In the genomic region with DNA sequence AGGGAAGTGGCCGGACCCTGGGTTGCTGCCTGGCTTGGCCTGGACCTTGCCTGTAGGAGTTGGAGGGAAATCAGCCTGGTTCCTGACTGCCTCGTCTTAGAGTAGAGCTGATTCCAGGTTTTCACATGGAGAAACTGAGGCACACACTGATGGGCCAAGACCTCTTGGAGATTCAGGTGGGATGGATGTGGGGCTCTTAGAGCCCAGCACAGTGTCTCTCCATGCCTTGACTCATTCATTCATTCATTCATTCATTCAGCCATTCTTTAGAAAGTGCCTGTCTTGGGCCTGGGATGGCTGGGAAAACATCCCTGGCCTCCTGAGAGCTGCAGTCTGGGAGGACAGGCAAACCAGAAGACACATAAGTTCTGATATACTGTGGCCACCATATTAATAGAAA, we compare ENCODE assay signal across 10 cellular contexts. TPM values are rescaled to one million over a fixed set of nuclear protein-coding genes. Genes with fewer than 3 reads are reported as not detected.
DNase-seq lines count a peak whose midpoint lies in the region; ATAC-seq and TF ChIP-seq lines count a peak whose summit lies in the region.
"Had no signal": no experiment of that assay in that cellular context is flagged by ENCODE, and none has a peak within 500 bp of the region (broad histone marks: within the 10 kb centered on the region; RNA-seq: fewer than 3 reads in every experiment).

No MANE protein-coding gene starts in this region.

- H3K4me3 Mint-ChIP-seq in nephron, result peak overlapping the region; percentile 79 to 99 (median 99)

- H4K20me1 ChIP-seq in Karpas-422 (ENCODE audit: insufficient read depth, low read depth, low read length), result no peaks in the 10 kb centered on the region; the same call in 1 of the 2 replicates

- peak overlapping the region; percentile 31 for H3K27ac ChIP-seq in AG04450 (ENCODE audit: low read depth, low read length)
- no peak overlapping the region for H3K27ac ChIP-seq in Karpas-422 (ENCODE audit: low read length)
- H3K27ac ChIP-seq in cingulate gyrus (ENCODE audit: low read depth, low read length), result peak overlapping the region; percentile 26

- H3K4me1 Mint-ChIP-seq in nephron, result peaks cover 51% of the 10 kb centered on the region

- CTCF ChIA-PET in AG04450 (lab: Charles Lee), result no interaction called here

- H3K27ac Mint-ChIP-seq in nephron, result peak overlapping the region in 2 of 3 experiments; percentile 23 to 49

- no peaks in the 10 kb centered on the region for H3K27me3 ChIP-seq in AG04450 (ENCODE audit: control insufficient read depth, insufficient read depth, low read length)
- H3K27me3 ChIP-seq in Karpas-422 (ENCODE audit: low read length), result no peaks in the 10 kb centered on the region

- TF ChIP-seq CTCF in AG04450 (IDR thresholded peaks at IDR 0.05; ENCODE audit: low read depth, low read length) (no peak), nephron (IDR thresholded peaks at IDR 0.05; ENCODE audit: unreplicated experiment in 3 of 3) (no peak)

- H3K4me3 ChIP-seq in AG04450 (ENCODE audit: low read depth, low read length) (peak overlapping the region; percentile 13; the same call in 1 of the 2 replicates), Karpas-422 (ENCODE audit: low read length) (no peak overlapping the region)

- no peak overlapping the region for H2AFZ ChIP-seq in Karpas-422 (ENCODE audit: low read length)

- H3K36me3 ChIP-seq in Karpas-422 (ENCODE audit: insufficient read depth, low read length), result no peaks in the 10 kb centered on the region; the same call in 1 of the 2 replicates

- peaks cover 21% of the 10 kb centered on the region for H3K4me1 ChIP-seq in Karpas-422 (ENCODE audit: low read length)

- ATAC-seq in GM21360 (IDR thresholded peaks at IDR 0.05; ENCODE audit: unreplicated experiment) (no peak), GM21515 (IDR thresholded peaks at IDR 0.05; ENCODE audit: unreplicated experiment) (no peak), GM18858 (IDR thresholded peaks at IDR 0.05; ENCODE audit: unreplicated experiment) (no peak)
- ATAC-seq: activated CD4-positive, CD25-positive, alpha-beta regulatory T cell treated with anti-CD3 and anti-CD28 coated beads, Interleukin-2, amount 50 U/mL, for 24 hours had no signal

- POLR2A ChIA-PET in AG04450 (lab: Yijun Ruan, JAX), result interaction anchor here (0.6 kb wide), 1 partner anchor 449 kb away, joined by 3 read pairs; no protein-coding TSS in a partner anchor

- peaks cover 59% of the 10 kb centered on the region for H3K79me2 ChIP-seq in Karpas-422 (ENCODE audit: low read length)

- peaks cover 27% of the 10 kb centered on the region for H3K36me3 Mint-ChIP-seq in nephron (ENCODE audit: low read depth)

- peaks cover 4% of the 10 kb centered on the region for H3K27me3 Mint-ChIP-seq in nephron (ENCODE audit: low read depth)

- no peaks in the 10 kb centered on the region for H3K9me3 Mint-ChIP-seq in nephron

- H3K9ac ChIP-seq in Karpas-422 (ENCODE audit: low read length), result no peak overlapping the region

- no peaks in the 10 kb centered on the region for H3K9me3 ChIP-seq in AG04450 (ENCODE audit: control insufficient read depth, insufficient read depth, low read length)
- H3K9me3 ChIP-seq in Karpas-422 (ENCODE audit: low read length), result no peaks in the 10 kb centered on the region

- DNase-seq in AG04450 (ENCODE audit: low read depth, low spot score) (no peak), Karpas-422 (no peak), hypothalamus (lab: John Stamatoyannopoulos, UW) (no peak)
- DNase-seq: islet precursor cell had no signal

- H3K4me2 ChIP-seq in Karpas-422 (ENCODE audit: low read depth, low read length, poor library complexity, severe bottlenecking), result peak overlapping the region; percentile 87

- H3K9me2 ChIP-seq in Karpas-422 (replicated peaks; ENCODE audit: insufficient read depth, low read length), result no peaks in the 10 kb centered on the region

RNA-seq across cellular contexts. Expression of gene LRRC8A, which starts 2.2 kb away (rescaled TPM):
- polyA plus RNA-seq in AG04450 (2011; rRNA removed), result 25.3 and 31.7 TPM in 2 replicates
- polyA minus RNA-seq in AG04450 (2011; rRNA and poly(A)+ RNA removed), result 33.8 and 45.7 TPM in 2 replicates
- total RNA-seq in Karpas-422 (2014; rRNA removed; shearing (Covaris generic); ENCODE audit: low replicate concordance), result 6.3 and 7.8 TPM in 2 replicates

RNA-seq across cellular contexts. Expression of gene KYAT1, which starts 2.4 kb away (rescaled TPM):
- 5.2 and 7.0 TPM in 2 replicates for polyA plus RNA-seq in AG04450 (2011; rRNA removed)
- polyA minus RNA-seq in AG04450 (2011; rRNA and poly(A)+ RNA removed), result 3.1 and 6.4 TPM in 2 replicates
- 26.8 and 31.3 TPM in 2 replicates for total RNA-seq in Karpas-422 (2014; rRNA removed; shearing (Covaris generic); ENCODE audit: low replicate concordance)

RNA-seq across cellular contexts. Expression of gene PHYHD1, which starts 36.6 kb away (rescaled TPM):
- 9.3 and 11.6 TPM in 2 replicates for polyA plus RNA-seq in AG04450 (2011; rRNA removed)
- polyA minus RNA-seq in AG04450 (2011; rRNA and poly(A)+ RNA removed), result 8.0 and 10.8 TPM in 2 replicates
- not detected in 2 replicates for total RNA-seq in Karpas-422 (2014; rRNA removed; shearing (Covaris generic); ENCODE audit: low replicate concordance)

RNA-seq across cellular contexts. Expression of gene SPOUT1, which starts 54.6 kb away (rescaled TPM):
- polyA plus RNA-seq in AG04450 (2011; rRNA removed), result 19.1 and 24.7 TPM in 2 replicates
- polyA minus RNA-seq in AG04450 (2011; rRNA and poly(A)+ RNA removed), result 53.7 and 94.3 TPM in 2 replicates
- total RNA-seq in Karpas-422 (2014; rRNA removed; shearing (Covaris generic); ENCODE audit: low replicate concordance), result 28.6 and 42.5 TPM in 2 replicates
